Comparison of ENCODE assay signal across 1 cellular context in genomic region chr10:13348216-13349017, GRCh38.
TF ChIP-seq lines count a peak whose summit lies in the region.

Gene SEPHS1 (minus strand): TSS chr10:13348293. CDS start chr10:13344950, 3,343 bp downstream.

TF ChIP-seq in SK-N-SH, 30 proteins besides CTCF, POLR2A, EP300 and RAD21 (continued from another document):
- TF ChIP-seq USF2 (IDR thresholded peaks at IDR 0.05; ENCODE audit: borderline replicate concordance, low read depth, low read length): no peak
